ENCODE assay signal across 1 cellular context in genomic region chr7:6387734-6388294, GRCh38.
TF ChIP-seq lines count a peak whose summit lies in the region.

No MANE protein-coding gene starts in this region.

TF ChIP-seq in WTC11, 78 proteins besides CTCF, POLR2A, EP300 and RAD21 (continued from another document):
- no peak for TF ChIP-seq ATF6 (CRISPR knock-in tag; IDR thresholded peaks at IDR 0.05)
- TF ChIP-seq E2F1 (CRISPR knock-in tag; IDR thresholded peaks at IDR 0.05), result no peak
- TF ChIP-seq, protein P1, sequence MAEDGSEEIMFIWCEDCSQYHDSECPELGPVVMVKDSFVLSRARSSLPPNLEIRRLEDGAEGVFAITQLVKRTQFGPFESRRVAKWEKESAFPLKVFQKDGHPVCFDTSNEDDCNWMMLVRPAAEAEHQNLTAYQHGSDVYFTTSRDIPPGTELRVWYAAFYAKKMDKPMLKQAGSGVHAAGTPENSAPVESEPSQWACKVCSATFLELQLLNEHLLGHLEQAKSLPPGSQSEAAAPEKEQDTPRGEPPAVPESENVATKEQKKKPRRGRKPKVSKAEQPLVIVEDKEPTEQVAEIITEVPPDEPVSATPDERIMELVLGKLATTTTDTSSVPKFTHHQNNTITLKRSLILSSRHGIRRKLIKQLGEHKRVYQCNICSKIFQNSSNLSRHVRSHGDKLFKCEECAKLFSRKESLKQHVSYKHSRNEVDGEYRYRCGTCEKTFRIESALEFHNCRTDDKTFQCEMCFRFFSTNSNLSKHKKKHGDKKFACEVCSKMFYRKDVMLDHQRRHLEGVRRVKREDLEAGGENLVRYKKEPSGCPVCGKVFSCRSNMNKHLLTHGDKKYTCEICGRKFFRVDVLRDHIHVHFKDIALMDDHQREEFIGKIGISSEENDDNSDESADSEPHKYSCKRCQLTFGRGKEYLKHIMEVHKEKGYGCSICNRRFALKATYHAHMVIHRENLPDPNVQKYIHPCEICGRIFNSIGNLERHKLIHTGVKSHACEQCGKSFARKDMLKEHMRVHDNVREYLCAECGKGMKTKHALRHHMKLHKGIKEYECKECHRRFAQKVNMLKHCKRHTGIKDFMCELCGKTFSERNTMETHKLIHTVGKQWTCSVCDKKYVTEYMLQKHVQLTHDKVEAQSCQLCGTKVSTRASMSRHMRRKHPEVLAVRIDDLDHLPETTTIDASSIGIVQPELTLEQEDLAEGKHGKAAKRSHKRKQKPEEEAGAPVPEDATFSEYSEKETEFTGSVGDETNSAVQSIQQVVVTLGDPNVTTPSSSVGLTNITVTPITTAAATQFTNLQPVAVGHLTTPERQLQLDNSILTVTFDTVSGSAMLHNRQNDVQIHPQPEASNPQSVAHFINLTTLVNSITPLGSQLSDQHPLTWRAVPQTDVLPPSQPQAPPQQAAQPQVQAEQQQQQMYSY (CRISPR knock-in tag; IDR thresholded peaks at IDR 0.05), result no peak
- TF ChIP-seq HMGA2 (CRISPR knock-in tag; IDR thresholded peaks at IDR 0.05), result no peak
- no peak for TF ChIP-seq JUN (CRISPR knock-in tag; IDR thresholded peaks at IDR 0.05)
